14 cellular contexts compared by ENCODE assay signal in the genomic region with DNA sequence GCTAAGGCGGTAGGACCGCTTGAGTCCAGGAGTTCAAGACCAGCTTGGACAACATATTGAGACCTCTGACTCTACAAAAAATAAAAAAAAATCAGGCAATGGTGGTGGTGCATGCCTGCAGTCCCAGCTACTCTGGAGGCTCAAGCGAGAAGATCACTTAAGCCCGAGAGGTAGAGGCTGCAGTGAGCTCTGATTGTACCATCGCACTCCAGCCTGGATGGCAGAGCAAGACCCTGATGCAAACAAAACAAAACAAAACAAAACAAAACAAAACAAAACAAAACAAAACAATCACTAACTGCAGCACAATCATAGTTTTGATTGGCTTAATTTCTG. TPM values are rescaled to one million over a fixed set of nuclear protein-coding genes. Genes with fewer than 3 reads are reported as not detected.
DNase-seq lines count a peak whose midpoint lies in the region; ATAC-seq and TF ChIP-seq lines count a peak whose summit lies in the region.
"Had no signal": no experiment of that assay in that cellular context is flagged by ENCODE, and none has a peak within 500 bp of the region (broad histone marks: within the 10 kb centered on the region; RNA-seq: fewer than 3 reads in every experiment).

No MANE protein-coding gene starts in this region.

- H3K27ac Mint-ChIP-seq in GM23338: peak overlapping the region; percentile 24; the same call in 1 of the 2 replicates
- peak overlapping the region; percentile 89 for H3K27ac Mint-ChIP-seq in dendritic cell treated with granulocyte-macrophage colony-stimulating factor and Interleukin-4, amounts not matched to agents 40 ng/mL and 50 ng/mL, for 4 days

- H3K9me3 ChIP-seq in BLaER1: no peaks in the 10 kb centered on the region
- H3K9me3 ChIP-seq in osteoblast (ENCODE audit: low read depth, low read length): no peaks in the 10 kb centered on the region
- H3K9me3 ChIP-seq in HAP-1: no peaks in the 10 kb centered on the region

- H3K36me3 Mint-ChIP-seq in GM23338 (ENCODE audit: low read depth): peaks cover 11% of the 10 kb centered on the region
- H3K36me3 Mint-ChIP-seq in dendritic cell treated with granulocyte-macrophage colony-stimulating factor and Interleukin-4, amounts not matched to agents 40 ng/mL and 50 ng/mL, for 4 days (ENCODE audit: low read depth): peaks cover 17% of the 10 kb centered on the region

- 0 out of 2 replicates have a peak, but pooled peaks cover 3% of the 10 kb centered on the region for H3F3A ChIP-seq in GM23338 (replicated peaks; ENCODE audit: low read depth)

- no peak overlapping the region for H3K9ac ChIP-seq in BLaER1

- H3K9me2 ChIP-seq in GM23338 (ENCODE audit: insufficient read depth): no peaks in the 10 kb centered on the region

- DNase-seq in GM23338 (ENCODE audit: low spot score): no peak
- no peak for DNase-seq in osteoblast (ENCODE audit: insufficient read length, low spot score, missing footprints)
- DNase-seq in HAP-1 (ENCODE audit: low spot score in 2 of 2): no peak
- DNase-seq in stimulated activated CD4-positive, alpha-beta T cell treated with anti-CD3 and anti-CD28 coated beads, Interleukin-4, amount 100 ng/mL, for 1 hour: no peak
- DNase-seq: cerebellar nuclear complex; H9; NCI-H146; NCI-H2227 treated with DMSO at 0.1 percent for 48 hours; NK-92 treated with Interleukin-12 subunit alpha and Interleukin-12 subunit beta, amount 100 ng/mL, for 24 hours had no signal

- in situ Hi-C loops in HAP-1 (cut with MboI; ENCODE audit: low sequenced_read_pairs): no loop called here

- peaks cover 21% of the 10 kb centered on the region for H3K27me3 Mint-ChIP-seq in GM23338 (ENCODE audit: insufficient read depth, low read depth, poor library complexity)
- peaks cover 5% of the 10 kb centered on the region for H3K27me3 Mint-ChIP-seq in dendritic cell treated with granulocyte-macrophage colony-stimulating factor and Interleukin-4, amounts not matched to agents 40 ng/mL and 50 ng/mL, for 4 days

- ATAC-seq in GM23338: no peak
- no peak for ATAC-seq in GM21529 (IDR thresholded peaks at IDR 0.05; ENCODE audit: unreplicated experiment)
- ATAC-seq: activated CD4-positive, CD25-positive, alpha-beta regulatory T cell treated with anti-CD3 and anti-CD28 coated beads, Interleukin-2, amount 50 U/mL, for 24 hours had no signal

- no peaks in the 10 kb centered on the region for H3K9me3 Mint-ChIP-seq in GM23338
- no peaks in the 10 kb centered on the region for H3K9me3 Mint-ChIP-seq in dendritic cell treated with granulocyte-macrophage colony-stimulating factor and Interleukin-4, amounts not matched to agents 40 ng/mL and 50 ng/mL, for 4 days
- H3K9me3 Mint-ChIP-seq: H9 had no signal

- H3K4me2 ChIP-seq in BLaER1 (peak overlapping the region; percentile 43), GM23338 (no peak overlapping the region), osteoblast (ENCODE audit: insufficient read depth, low read length) (no peak overlapping the region)

- peaks cover 20% of the 10 kb centered on the region for H3K79me2 ChIP-seq in GM23338 (replicated peaks; ENCODE audit: insufficient read depth)
- H3K79me2 ChIP-seq in osteoblast (ENCODE audit: insufficient read depth, low read length): peaks cover 21% of the 10 kb centered on the region

- TF ChIP-seq CTCF in GM23338 (conservative IDR thresholded peaks at IDR 0.05; ENCODE audit: low read depth in 2 of 2) (no peak), osteoblast (IDR thresholded peaks at IDR 0.05; ENCODE audit: extremely low read depth, low read depth, low read length) (no peak)

- H3K27ac ChIP-seq in BLaER1 (no peak overlapping the region), GM23338 (ENCODE audit: low read depth) (no peak overlapping the region), osteoblast (ENCODE audit: low read depth, low read length) (no peak overlapping the region)

- H3K4me3 Mint-ChIP-seq in GM23338: no peak overlapping the region
- H3K4me3 Mint-ChIP-seq in dendritic cell treated with granulocyte-macrophage colony-stimulating factor and Interleukin-4, amounts not matched to agents 40 ng/mL and 50 ng/mL, for 4 days: no peak overlapping the region
- H3K4me3 Mint-ChIP-seq: H9 had no signal

- H3K36me3 ChIP-seq in BLaER1 (peaks cover 6% of the 10 kb centered on the region; the same call in 1 of the 2 replicates), GM23338 (ENCODE audit: insufficient read depth) (no peaks in the 10 kb centered on the region), osteoblast (ENCODE audit: insufficient read depth, low read length) (peaks cover 4% of the 10 kb centered on the region), HAP-1 (replicated peaks) (peaks cover 10% of the 10 kb centered on the region)

- H3K4me1 Mint-ChIP-seq in GM23338: peaks cover 41% of the 10 kb centered on the region
- peaks cover 61% of the 10 kb centered on the region for H3K4me1 Mint-ChIP-seq in dendritic cell treated with granulocyte-macrophage colony-stimulating factor and Interleukin-4, amounts not matched to agents 40 ng/mL and 50 ng/mL, for 4 days (ENCODE audit: low read depth)

- H3K27me3 ChIP-seq in BLaER1 (peaks cover 18% of the 10 kb centered on the region), GM23338 (ENCODE audit: insufficient read depth) (no peaks in the 10 kb centered on the region), osteoblast (ENCODE audit: insufficient read depth, low read length) (no peaks in the 10 kb centered on the region), HAP-1 (ENCODE audit: low read depth) (no peaks in the 10 kb centered on the region)

- H3K4me3 ChIP-seq in BLaER1 (no peak overlapping the region), GM23338 (no peak overlapping the region), osteoblast (ENCODE audit: insufficient read depth, low read length) (no peak overlapping the region), HAP-1 (no peak overlapping the region)

- H2AFZ ChIP-seq in GM23338 (no peak overlapping the region), osteoblast (ENCODE audit: low read length) (peak overlapping the region; percentile 9)

- H3K4me1 ChIP-seq in BLaER1: peaks cover 39% of the 10 kb centered on the region
- peaks cover 10% of the 10 kb centered on the region for H3K4me1 ChIP-seq in GM23338 (ENCODE audit: insufficient read depth)
- H3K4me1 ChIP-seq in osteoblast (ENCODE audit: insufficient read depth, low read length): peaks cover 15% of the 10 kb centered on the region
- H3K4me1 ChIP-seq in HAP-1: peaks cover 12% of the 10 kb centered on the region

- H4K20me1 ChIP-seq in BLaER1 (no peaks in the 10 kb centered on the region), GM23338 (replicated peaks; ENCODE audit: insufficient read depth) (peaks cover 11% of the 10 kb centered on the region; the same call in 1 of the 2 replicates), osteoblast (ENCODE audit: insufficient read depth, low read length) (no peaks in the 10 kb centered on the region)

- intact Hi-C loops in dendritic cell treated with granulocyte-macrophage colony-stimulating factor and Interleukin-4, amounts not matched to agents 40 ng/mL and 50 ng/mL, for 4 days (cut with micrococcal nuclease): no loop called here

TF ChIP-seq in GM23338, 12 proteins besides CTCF, POLR2A, EP300 and RAD21:
- TF ChIP-seq, protein P1, sequence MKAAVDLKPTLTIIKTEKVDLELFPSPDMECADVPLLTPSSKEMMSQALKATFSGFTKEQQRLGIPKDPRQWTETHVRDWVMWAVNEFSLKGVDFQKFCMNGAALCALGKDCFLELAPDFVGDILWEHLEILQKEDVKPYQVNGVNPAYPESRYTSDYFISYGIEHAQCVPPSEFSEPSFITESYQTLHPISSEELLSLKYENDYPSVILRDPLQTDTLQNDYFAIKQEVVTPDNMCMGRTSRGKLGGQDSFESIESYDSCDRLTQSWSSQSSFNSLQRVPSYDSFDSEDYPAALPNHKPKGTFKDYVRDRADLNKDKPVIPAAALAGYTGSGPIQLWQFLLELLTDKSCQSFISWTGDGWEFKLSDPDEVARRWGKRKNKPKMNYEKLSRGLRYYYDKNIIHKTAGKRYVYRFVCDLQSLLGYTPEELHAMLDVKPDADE (IDR thresholded peaks at IDR 0.05): no peak
- no peak for TF ChIP-seq NANOG (IDR thresholded peaks at IDR 0.05; ENCODE audit: borderline replicate concordance)
- no peak for TF ChIP-seq EZH2 (IDR thresholded peaks at IDR 0.05; ENCODE audit: low read depth, unreplicated experiment)
- no peak for TF ChIP-seq ZNF331 (CRISPR knock-in tag; IDR thresholded peaks at IDR 0.05; ENCODE audit: low read depth)
- no peak for TF ChIP-seq ZNF114 (CRISPR knock-in tag; IDR thresholded peaks at IDR 0.05)
- no peak for TF ChIP-seq CREB1 (CRISPR knock-in tag; IDR thresholded peaks at IDR 0.05; ENCODE audit: low read depth)
- TF ChIP-seq EZH2phosphoT487 (IDR thresholded peaks at IDR 0.05; ENCODE audit: unreplicated experiment): no peak
- TF ChIP-seq POLR2AphosphoS5 (IDR thresholded peaks at IDR 0.05; ENCODE audit: low read depth): no peak

RNA-seq across cellular contexts. Expression of a gene that starts 2.5 kb away (rescaled TPM):
- total RNA-seq in GM23338 (2014; rRNA removed; shearing (Covaris generic)): 30.0 and 48.0 TPM in 2 replicates
- polyA plus RNA-seq in GM23338 (2016; fragmentation: Nextera tagmentation; extraction: Ambion mirVana): 22.3 and 22.6 TPM in 2 replicates
- total RNA-seq in osteoblast: 20.3 and 23.5 TPM in 2 replicates

RNA-seq across cellular contexts. Expression of a gene that starts 12.4 kb away (rescaled TPM):
- not detected in 2 replicates for total RNA-seq in GM23338 (2014; rRNA removed; shearing (Covaris generic))
- not detected in 2 replicates for polyA plus RNA-seq in GM23338 (2016; fragmentation: Nextera tagmentation; extraction: Ambion mirVana)
- total RNA-seq in osteoblast: not detected in 2 replicates
- total RNA-seq: H9; T-helper 1 cell treated with Interleukin-12 subunit alpha and Interleukin-12 subunit beta and Interleukin-4 antibody, amounts not matched to agents 30 ng/mL and 1 ng/mL, for 36 hours had no signal
